Comparison of ENCODE assay signal across 4 cellular contexts in the genomic region with DNA sequence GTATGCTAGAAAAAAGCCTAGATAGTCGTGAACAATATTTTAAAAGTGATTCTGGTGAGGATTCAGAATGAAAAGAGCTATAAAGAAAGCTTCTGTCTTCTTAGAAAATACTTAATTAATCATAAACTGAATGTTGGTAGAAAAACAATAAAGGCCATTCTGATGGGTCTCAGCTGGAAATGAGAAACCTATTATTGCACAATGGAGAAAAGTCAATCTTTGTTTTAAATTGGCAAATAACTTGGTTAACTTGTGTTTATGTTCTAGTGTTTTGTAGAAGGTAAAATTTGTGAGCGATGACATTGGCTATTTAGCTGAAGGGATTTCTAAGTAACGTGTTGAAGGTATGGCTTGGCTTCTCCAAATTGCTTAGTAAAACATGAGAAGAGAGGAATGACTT.
"Had no signal": no experiment of that assay in that cellular context is flagged by ENCODE, and none has a peak within 500 bp of the region (broad histone marks: within the 10 kb centered on the region; RNA-seq: fewer than 3 reads in every experiment).

No MANE protein-coding gene starts in this region.

- H3K4me3 Mint-ChIP-seq: GM23338, H9 had no signal

- DNase-seq: H9, HCEC 1CT, KBM-7 had no signal

- ATAC-seq: GM23338 had no signal

- H3K4me3 ChIP-seq: GM23338 had no signal

- H3K27ac Mint-ChIP-seq: GM23338, H9 had no signal
